ENCODE assay signal across 22 cellular contexts in the genomic region with DNA sequence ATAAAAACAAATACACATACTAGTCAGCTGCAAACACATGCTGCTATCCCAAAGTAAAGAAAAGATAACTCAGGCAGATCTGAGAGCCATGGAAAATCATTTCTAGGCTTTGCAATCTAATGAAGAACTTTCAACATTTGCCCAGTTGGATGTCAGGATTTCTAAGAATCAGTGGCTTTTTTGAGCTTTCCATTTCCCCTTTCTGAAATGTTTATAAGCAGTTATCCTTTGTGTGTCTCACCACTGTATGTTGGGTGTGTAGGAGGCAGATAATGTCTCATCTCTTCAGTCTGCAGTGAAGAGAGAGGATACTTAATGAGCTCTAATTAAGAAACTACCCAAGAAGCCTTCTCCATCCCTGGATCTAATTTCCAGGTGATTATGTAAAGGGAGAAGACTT. TPM values are rescaled to one million over a fixed set of nuclear protein-coding genes. Genes with fewer than 3 reads are reported as not detected.
"Had no signal": no experiment of that assay in that cellular context is flagged by ENCODE, and none has a peak within 500 bp of the region (broad histone marks: within the 10 kb centered on the region; RNA-seq: fewer than 3 reads in every experiment).

No MANE protein-coding gene starts in this region.

- H3K9me3 Mint-ChIP-seq: activated CD8-positive, alpha-beta T cell treated with anti-CD3 and anti-CD28 coated beads for 36 hours; activated naive CD4-positive, alpha-beta T cell treated with anti-CD3 and anti-CD28 coated beads, Interleukin-2, amount 10 ng/mL, durations not matched to agents 7 days and 5 days; activated naive CD8-positive, alpha-beta T cell treated with anti-CD3 and anti-CD28 coated beads for 36 hours; activated T-cell treated with anti-CD3 and anti-CD28 coated beads, Interleukin-2, amount 50 U/mL, for 72 hours; activated T-helper 2 cell treated with anti-CD3 and anti-CD28 coated beads, Interferon-gamma antibody, Interleukin-2, Interleukin-4, amounts not matched to agents 10 μg/mL and 5 μg/mL and 100 μg/mL, durations not matched to agents 14 hours and 24 hours and 36 hours; T-helper 1 cell treated with Interleukin-12 subunit alpha and Interleukin-12 subunit beta and Interleukin-4 antibody, amounts not matched to agents 30 μg/mL and 1 μg/mL, for 36 hours had no signal

- H3K27ac Mint-ChIP-seq: activated CD8-positive, alpha-beta T cell treated with anti-CD3 and anti-CD28 coated beads for 36 hours; activated naive CD4-positive, alpha-beta T cell treated with anti-CD3 and anti-CD28 coated beads, Interleukin-2, amount 10 ng/mL, durations not matched to agents 7 days and 5 days; activated naive CD8-positive, alpha-beta T cell treated with anti-CD3 and anti-CD28 coated beads for 36 hours; activated T-cell treated with anti-CD3 and anti-CD28 coated beads, Interleukin-2, amount 50 U/mL, for 72 hours; activated T-helper 2 cell treated with anti-CD3 and anti-CD28 coated beads, Interferon-gamma antibody, Interleukin-2, Interleukin-4, amounts not matched to agents 10 μg/mL and 5 μg/mL and 100 μg/mL, durations not matched to agents 14 hours and 24 hours and 36 hours; T-helper 1 cell treated with Interleukin-12 subunit alpha and Interleukin-12 subunit beta and Interleukin-4 antibody, amounts not matched to agents 30 μg/mL and 1 μg/mL, for 36 hours had no signal

- ATAC-seq: activated CD4-positive, CD25-positive, alpha-beta regulatory T cell treated with anti-CD3 and anti-CD28 coated beads, Interleukin-2, amount 50 U/mL, for 24 hours; activated CD8-positive, alpha-beta T cell treated with anti-CD3 and anti-CD28 coated beads for 36 hours; Panc1 had no signal

- H3K36me3 Mint-ChIP-seq: activated naive CD4-positive, alpha-beta T cell treated with anti-CD3 and anti-CD28 coated beads, Interleukin-2, amount 10 ng/mL, durations not matched to agents 7 days and 5 days; activated naive CD8-positive, alpha-beta T cell treated with anti-CD3 and anti-CD28 coated beads for 36 hours had no signal

- H3K4me1 Mint-ChIP-seq: activated naive CD4-positive, alpha-beta T cell treated with anti-CD3 and anti-CD28 coated beads, Interleukin-2, amount 10 ng/mL, durations not matched to agents 7 days and 5 days had no signal

- H3K4me3 Mint-ChIP-seq: activated CD8-positive, alpha-beta T cell treated with anti-CD3 and anti-CD28 coated beads for 36 hours; activated naive CD4-positive, alpha-beta T cell treated with anti-CD3 and anti-CD28 coated beads, Interleukin-2, amount 10 ng/mL, durations not matched to agents 7 days and 5 days; activated naive CD8-positive, alpha-beta T cell treated with anti-CD3 and anti-CD28 coated beads for 36 hours; activated T-cell treated with anti-CD3 and anti-CD28 coated beads, Interleukin-2, amount 50 U/mL, for 72 hours; T-helper 1 cell treated with Interleukin-12 subunit alpha and Interleukin-12 subunit beta and Interleukin-4 antibody, amounts not matched to agents 30 μg/mL and 1 μg/mL, for 36 hours had no signal

- H3K27me3 Mint-ChIP-seq: activated naive CD4-positive, alpha-beta T cell treated with anti-CD3 and anti-CD28 coated beads, Interleukin-2, amount 10 ng/mL, durations not matched to agents 7 days and 5 days had no signal

- DNase-seq: activated CD4-positive, alpha-beta T cell treated with anti-CD3 and anti-CD28 coated beads for 4 hours; activated CD8-positive, alpha-beta memory T cell treated with anti-CD3 and anti-CD28 coated beads, Interleukin-2, amount 50 U/mL, for 4 hours; activated CD8-positive, alpha-beta T cell treated with anti-CD3 and anti-CD28 coated beads for 36 hours; activated gamma-delta T cell treated with Interleukin-2 at 50 U/mL for 16 hours; activated naive CD4-positive, alpha-beta T cell treated with anti-CD3 and anti-CD28 coated beads, Interleukin-2, amount 10 ng/mL, durations not matched to agents 7 days and 5 days; activated naive CD8-positive, alpha-beta T cell treated with anti-CD3 and anti-CD28 coated beads for 36 hours; activated T-cell treated with anti-CD3 and anti-CD28 coated beads, Interleukin-2, amount 50 U/mL, for 72 hours; brain microvascular endothelial cell; NCI-H1048; NCI-H146; NCI-H187 treated with DMSO at 0.1 percent for 48 hours; NCI-H345; NCI-H510A treated with DMSO at 0.1 percent for 48 hours; NCI-H69; NK-92 treated with Interleukin-12 subunit alpha and Interleukin-12 subunit beta, amount 100 ng/mL, for 24 hours; Right ventricle myocardium superior; RPMI8226 had no signal

RNA-seq across cellular contexts. Expression of a gene that starts 43.6 kb away (rescaled TPM):
- total RNA-seq: activated CD8-positive, alpha-beta T cell treated with anti-CD3 and anti-CD28 coated beads for 36 hours; activated naive CD8-positive, alpha-beta T cell treated with anti-CD3 and anti-CD28 coated beads for 36 hours; activated T-cell treated with anti-CD3 and anti-CD28 coated beads, Interleukin-2, amount 50 U/mL, for 72 hours; activated T-helper 2 cell treated with anti-CD3 and anti-CD28 coated beads, Interferon-gamma antibody, Interleukin-2, Interleukin-4, amounts not matched to agents 10 μg/mL and 5 μg/mL and 100 μg/mL, durations not matched to agents 14 hours and 24 hours and 36 hours; OCI-LY7 had no signal
